Comparison of ENCODE assay signal across 12 cellular contexts in genomic region chr19:21143428-21143827, GRCh38. TPM values are rescaled to one million over a fixed set of nuclear protein-coding genes. Genes with fewer than 3 reads are reported as not detected.
DNase-seq lines count a peak whose midpoint lies in the region; ATAC-seq and TF ChIP-seq lines count a peak whose summit lies in the region.
"Had no signal": no experiment of that assay in that cellular context is flagged by ENCODE, and none has a peak within 500 bp of the region (broad histone marks: within the 10 kb centered on the region; RNA-seq: fewer than 3 reads in every experiment).

No MANE protein-coding gene starts in this region.

- no peak overlapping the region for H3K27ac Mint-ChIP-seq in T-helper 2 cell treated with Interferon-gamma antibody and Interleukin-4, amounts not matched to agents 5 μg/mL and 100 μg/mL, for 36 hours

- no peak for TF ChIP-seq CTCF in epithelial cell of esophagus (IDR thresholded peaks at IDR 0.05; ENCODE audit: insufficient read depth, low read depth, low read length, missing control alignments)
- no peak for TF ChIP-seq CTCF in ovary (IDR thresholded peaks at IDR 0.05)
- TF ChIP-seq CTCF in spleen (IDR thresholded peaks at IDR 0.05 in 8 of 11, conservative IDR thresholded peaks at IDR 0.05 in 3 of 11): no peak

- H3K4me1 Mint-ChIP-seq in T-helper 2 cell treated with Interferon-gamma antibody and Interleukin-4, amounts not matched to agents 5 μg/mL and 100 μg/mL, for 36 hours (ENCODE audit: low read depth): peaks cover 14% of the 10 kb centered on the region

- H3K9me3 ChIP-seq in ovary (no peaks in the 10 kb centered on the region), spleen (peaks cover 0 to 4% (median 0%) of the 10 kb centered on the region in 8 donors)
- H3K9me3 ChIP-seq: colonic mucosa, gastroesophageal sphincter had no signal

- peaks cover 32% of the 10 kb centered on the region for H3K9me3 Mint-ChIP-seq in T-helper 2 cell treated with Interferon-gamma antibody and Interleukin-4, amounts not matched to agents 5 μg/mL and 100 μg/mL, for 36 hours

- H3K36me3 Mint-ChIP-seq in T-helper 2 cell treated with Interferon-gamma antibody and Interleukin-4, amounts not matched to agents 5 μg/mL and 100 μg/mL, for 36 hours (ENCODE audit: low read depth): peaks cover 62% of the 10 kb centered on the region

- no peaks in the 10 kb centered on the region for H3K27me3 ChIP-seq in ovary
- no peaks in the 10 kb centered on the region for H3K27me3 ChIP-seq in spleen (replicated peaks in 1 of 7)
- H3K27me3 ChIP-seq: colonic mucosa, gastroesophageal sphincter had no signal

- H3K27ac ChIP-seq in ovary: peak overlapping the region in 1 of 2 donors; percentile 55
- no peak overlapping the region for H3K27ac ChIP-seq in spleen
- H3K27ac ChIP-seq: colonic mucosa, gastroesophageal sphincter had no signal

- ATAC-seq in HG02852 (IDR thresholded peaks at IDR 0.05; ENCODE audit: unreplicated experiment): no peak
- ATAC-seq: gastroesophageal sphincter had no signal

- H3K4me1 ChIP-seq in ovary (ENCODE audit: insufficient read depth) (peaks cover 7% of the 10 kb centered on the region), spleen (peaks cover 0 to 32% (median 22%) of the 10 kb centered on the region in 6 donors)

- H3K4me3 Mint-ChIP-seq in T-helper 2 cell treated with Interferon-gamma antibody and Interleukin-4, amounts not matched to agents 5 μg/mL and 100 μg/mL, for 36 hours: peak overlapping the region; percentile 98

- no peaks in the 10 kb centered on the region for H3K27me3 Mint-ChIP-seq in T-helper 2 cell treated with Interferon-gamma antibody and Interleukin-4, amounts not matched to agents 5 μg/mL and 100 μg/mL, for 36 hours (ENCODE audit: low read depth)

- H3K36me3 ChIP-seq in ovary: no peaks in the 10 kb centered on the region
- H3K36me3 ChIP-seq in spleen: peaks cover 0 to 50% (median 37%) of the 10 kb centered on the region in 6 donors
- H3K36me3 ChIP-seq: colonic mucosa had no signal

- H3K4me3 ChIP-seq in epithelial cell of esophagus (ENCODE audit: low read length) (peak overlapping the region; percentile 79), ovary (peak overlapping the region; percentile 75), spleen (no peak overlapping the region)
- H3K4me3 ChIP-seq: colonic mucosa, lung had no signal

- TF ChIP-seq EP300 in ovary (IDR thresholded peaks at IDR 0.05): no peak

- DNase-seq in T-helper 2 cell treated with Interferon-gamma antibody and Interleukin-4, amounts not matched to agents 5 μg/mL and 100 μg/mL, for 36 hours (ENCODE audit: low spot score): no peak
- DNase-seq in T-helper 2 cell: no peak
- peak; percentile 18 for DNase-seq in RKO (ENCODE audit: low spot score)
- peak; percentile 17 for DNase-seq in epithelial cell of esophagus (ENCODE audit: low read depth)
- no peak for DNase-seq in ovary
- DNase-seq in spleen: no peak
- DNase-seq in stimulated activated naive CD4-positive, alpha-beta T cell treated with Interleukin-2 at 50 U/mL for 16 hours (lab: John Stamatoyannopoulos, UW): no peak
- DNase-seq: colonic mucosa, NCI-H1092 treated with DMSO at 0.1 percent for 48 hours had no signal

- TF ChIP-seq POLR2A in ovary (IDR thresholded peaks at IDR 0.05): no peak
- no peak for TF ChIP-seq POLR2A in spleen (IDR thresholded peaks at IDR 0.05)

- intact Hi-C loops in ovary (cut with DNase I): no loop called here
- intact Hi-C loops in spleen (cut with DNase I; ENCODE audit: low total_unique reads): no loop called here

- WGBS in ovary, 3 donors: 44 to 76% (median 56%) methylated on average over 5 of the region's 5 CpGs
- 93 to 98% (median 94%) methylated on average over 5 of the region's 5 CpGs for WGBS in spleen, 5 donors

RNA-seq across cellular contexts. Expression of gene ZNF431, which starts 1.6 kb away (rescaled TPM):
- total RNA-seq in ovary (10 to 100 TPM; 11.7 to 52.2 (median 30.3) TPM), spleen (10 to 100 TPM; 18.2 to 33.5 (median 22.2) TPM)
- polyA plus RNA-seq in ovary (10 to 100 TPM; 33.0 to 34.8 TPM), spleen (10 to 100 TPM in 1 of 3 donors, 1 to 10 TPM in 2; 8.8 to 13.2 (median 9.2) TPM)

Comparison
In these comparisons a context has a peak if more than half of its experiments do, and no peak if none do; other contexts are left out.
1. DNase-seq: peak in RKO (single experiment) and epithelial cell of esophagus (single experiment); none in T-helper 2 cell treated with Interferon-gamma antibody and Interleukin-4, amounts not matched to agents 5 μg/mL and 100 μg/mL, for 36 hours (single experiment), T-helper 2 cell (0 of 5), ovary (0 of 5), spleen (single experiment) and stimulated activated naive CD4-positive, alpha-beta T cell treated with Interleukin-2 at 50 U/mL for 16 hours (single experiment).
2. H3K4me3 ChIP-seq: peak in epithelial cell of esophagus (single experiment) and ovary (single experiment); none in spleen (0 of 8).